In the genomic region with DNA sequence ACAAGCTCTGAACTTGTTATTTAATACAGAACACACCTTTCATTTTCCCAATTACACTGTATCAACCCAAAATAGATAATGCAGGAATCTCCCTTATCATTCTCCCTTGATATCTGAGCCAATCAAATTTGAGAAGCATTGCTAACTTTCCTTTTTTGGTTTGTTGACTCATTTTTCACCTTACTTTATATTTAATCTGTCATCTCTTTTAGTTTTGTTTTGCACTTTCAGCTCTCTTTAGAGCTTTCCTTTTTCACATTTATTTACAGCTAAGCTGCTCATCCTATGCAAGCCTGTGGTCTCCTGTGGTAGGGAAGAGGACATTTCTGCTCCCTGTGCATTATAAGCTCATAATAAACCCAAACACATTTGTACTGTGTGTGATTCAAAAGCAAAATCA, we compare ENCODE assay signal across 9 cellular contexts. TPM values are rescaled to one million over a fixed set of nuclear protein-coding genes. Genes with fewer than 3 reads are reported as not detected.
A peak's percentile ranks its signal among the peaks of the same experiment; 100 is the strongest.
DNase-seq lines count a peak whose midpoint lies in the region; ATAC-seq and TF ChIP-seq lines count a peak whose summit lies in the region.
"Had no signal": no experiment of that assay in that cellular context is flagged by ENCODE, and none has a peak within 500 bp of the region (broad histone marks: within the 10 kb centered on the region; RNA-seq: fewer than 3 reads in every experiment).

No MANE protein-coding gene starts in this region.

- no peaks in the 10 kb centered on the region for H3K9me2 ChIP-seq in PC-9 (ENCODE audit: insufficient read depth)

- H3K4me1 Mint-ChIP-seq in T-cell: peaks cover 0 to 6% (median 0%) of the 10 kb centered on the region in 3 donors

- H3K79me2 ChIP-seq in PC-9 (ENCODE audit: low read depth): no peaks in the 10 kb centered on the region

- H3K4me2 ChIP-seq in PC-9: no peak overlapping the region

- no peak overlapping the region for H3K27ac Mint-ChIP-seq in T-cell

- no peak overlapping the region for H3K4me3 Mint-ChIP-seq in T-cell

- H3K9me3 ChIP-seq in PC-9 (ENCODE audit: insufficient read depth, low read depth): no peaks in the 10 kb centered on the region

- BruUV-seq in PC-9 (replicated peaks; lab: Mats Ljungman, UMichigan): no TSS peak

- TF ChIP-seq CTCF in dorsolateral prefrontal cortex (IDR thresholded peaks at IDR 0.05 in 54 of 56, conservative IDR thresholded peaks at IDR 0.05 in 2 of 56; ENCODE audit: low read depth in 1 of 56, partially characterized antibody in 56 of 56) (no peak), PC-9 (conservative IDR thresholded peaks at IDR 0.05) (no peak)

- no peaks in the 10 kb centered on the region for H3K36me3 ChIP-seq in PC-9 (ENCODE audit: low read depth)

- no peak overlapping the region for H3K27ac ChIP-seq in dorsolateral prefrontal cortex
- H3K27ac ChIP-seq in PC-9: no peak overlapping the region

- H3K4me1 ChIP-seq in PC-9 (replicated peaks; ENCODE audit: insufficient read depth): no peaks in the 10 kb centered on the region

- H3K4me3 ChIP-seq in dorsolateral prefrontal cortex: no peak overlapping the region
- no peak overlapping the region for H3K4me3 ChIP-seq in PC-9

- peak; percentile 70 for ATAC-seq in GM18498 (IDR thresholded peaks at IDR 0.05; ENCODE audit: unreplicated experiment)
- ATAC-seq in GM19324 (IDR thresholded peaks at IDR 0.05; ENCODE audit: low FRiP score, unreplicated experiment): peak; percentile 41
- ATAC-seq in HG02798 (IDR thresholded peaks at IDR 0.05; ENCODE audit: poor library complexity, unreplicated experiment): peak; percentile 68
- peak; percentile 64 for ATAC-seq in HG03575 (IDR thresholded peaks at IDR 0.05; ENCODE audit: extremely low read depth, insufficient number of reproducible peaks, low FRiP score, unreplicated experiment)
- ATAC-seq in T-cell (replicated peaks in 1 of 4): no peak

- intact Hi-C loops in dorsolateral prefrontal cortex (cut with DNase I): loop anchor here in 1 of 2 donors (5.0 kb wide), 2 partner anchors 53 to 153 kb away; a partner anchor contains a TSS
- intact Hi-C loops in PC-9 (cut with micrococcal nuclease; ENCODE audit: unreplicated experiment): loop anchor here (2.0 to 5.0 kb wide), 2 partner anchors 48 to 141 kb away; a partner anchor contains a TSS

- H3F3A ChIP-seq in PC-9 (ENCODE audit: insufficient read depth, low read depth): no peaks in the 10 kb centered on the region; the same call in 1 of the 2 replicates

- POLR2A ChIA-PET in T-cell (lab: Charles Lee) (no interaction called here), PC-9 (lab: Charles Lee; ENCODE audit: unreplicated experiment) (interaction anchor here (0.7 kb wide), 1 partner anchor 133 kb away, joined by 4 read pairs; no protein-coding TSS in a partner anchor)

- no peaks in the 10 kb centered on the region for H3K9me3 Mint-ChIP-seq in T-cell

- H3K27me3 Mint-ChIP-seq in T-cell: no peaks in the 10 kb centered on the region

- H2AFZ ChIP-seq in PC-9: no peak overlapping the region

- DNase-seq in T-cell (no peak), dorsolateral prefrontal cortex (no peak), occipital lobe (lab: John Stamatoyannopoulos, UW) (no peak), PC-9 (no peak)
- DNase-seq: T1000 had no signal

- CTCF ChIA-PET in T-cell (lab: Charles Lee) (interaction anchor here (0.6 to 4.3 kb wide), 5 partner anchors 11 to 1160 kb away, joined by 3 to 44 read pairs (median 4); no protein-coding TSS in a partner anchor), PC-9 (lab: Charles Lee) (no interaction called here)

- H3K36me3 Mint-ChIP-seq in T-cell: peaks cover 15% of the 10 kb centered on the region

- no peaks in the 10 kb centered on the region for H4K20me1 ChIP-seq in PC-9 (ENCODE audit: insufficient read depth)

- H3K27me3 ChIP-seq in dorsolateral prefrontal cortex: no peaks in the 10 kb centered on the region
- no peaks in the 10 kb centered on the region for H3K27me3 ChIP-seq in PC-9 (ENCODE audit: insufficient read depth, low read depth)

RNA-seq across cellular contexts. Expression of a gene that starts 50.1 kb away (rescaled TPM):
- 1 to 10 TPM; 5.8 to 9.5 (median 5.9) TPM for total RNA-seq in T-cell
- 100 to 1,000 TPM in 30 of 120 experiments, 10 to 100 TPM in 90; 50.3 to 160 (median 86.2) TPM for total RNA-seq in dorsolateral prefrontal cortex
- 73.2 TPM for total RNA-seq in occipital lobe
- 25.0 and 28.0 TPM in 2 replicates for total RNA-seq in PC-9 (2021)

RNA-seq across cellular contexts. Expression of a gene that starts 53.9 kb away (rescaled TPM):
- total RNA-seq in T-cell (under 1 TPM; 0.21 to 0.47 (median 0.23) TPM), dorsolateral prefrontal cortex (100 to 1,000 TPM; 110 to 355 (median 223) TPM), occipital lobe (265 TPM), PC-9 (2021) (6.1 and 7.3 TPM in 2 replicates)

Comparison
In these comparisons a context has a peak if more than half of its experiments do, and no peak if none do; other contexts are left out.
1. ATAC-seq: peak in GM18498 (single experiment), GM19324 (single experiment), HG02798 (single experiment) and HG03575 (single experiment); none in T-cell (0 of 4).
2. RNA of a gene that starts 53.9 kb away (total RNA-seq): 265 TPM in occipital lobe (single experiment) and 110 to 355 TPM in dorsolateral prefrontal cortex; 6.1 to 7.3 TPM in PC-9 and 0.21 to 0.47 TPM in T-cell; every median in the first group is over 10 times any median in the second.